14 cellular contexts compared by ENCODE assay signal in genomic region chr5:67196537-67197059, GRCh38. TPM values are rescaled to one million over a fixed set of nuclear protein-coding genes. Genes with fewer than 3 reads are reported as not detected.
A peak's percentile ranks its signal among the peaks of the same experiment; 100 is the strongest.
DNase-seq lines count a peak whose midpoint lies in the region; ATAC-seq, FAIRE-seq and TF ChIP-seq lines count a peak whose summit lies in the region.
"Had no signal": no experiment of that assay in that cellular context is flagged by ENCODE, and none has a peak within 500 bp of the region (broad histone marks: within the 10 kb centered on the region; RNA-seq: fewer than 3 reads in every experiment).

Gene CD180 (minus strand): TSS chr5:67196799. CDS start chr5:67196641, 158 bp downstream.

- H3K4me3 ChIP-seq in lower leg skin (ENCODE audit: low read depth, poor library complexity, severe bottlenecking) = no peak within 1 kb of the TSS

- WGBS in lower leg skin, 2 donors = 45 to 60% methylated on average over 5 of the region's 5 CpGs

- peak within 1 kb of the TSS; percentile 79 for H3K27ac Mint-ChIP-seq in neural crest cell (ENCODE audit: unreplicated experiment)

- H3K36me3 Mint-ChIP-seq in neural crest cell (ENCODE audit: low read depth) = peaks cover 3% of the 10 kb centered on the region

- TF ChIP-seq CTCF in neural crest cell (conservative IDR thresholded peaks at IDR 0.05) = no peak
- TF ChIP-seq CTCF in lower leg skin (IDR thresholded peaks at IDR 0.05) = no peak

- intact Hi-C loops in lower leg skin (cut with DNase I; ENCODE audit: low total_unique reads) = no loop called here

- H3K4me1 Mint-ChIP-seq in neural crest cell = no peaks in the 10 kb centered on the region

- no peak within 1 kb of the TSS for H3K4me3 Mint-ChIP-seq in neural crest cell

- no peak for TF ChIP-seq POLR2A in GM12892 (IDR thresholded peaks at IDR 0.05; ENCODE audit: low read depth, low read length)
- no peak for TF ChIP-seq POLR2A in lower leg skin (IDR thresholded peaks at IDR 0.05)

- FAIRE-seq in GM12892 (lab: Jason Lieb, UNC) = peak; percentile 77
- FAIRE-seq: islet of Langerhans had no signal

- H3K9me3 Mint-ChIP-seq in neural crest cell = peaks cover 6% of the 10 kb centered on the region

- ATAC-seq in HG02763 (IDR thresholded peaks at IDR 0.05; ENCODE audit: unreplicated experiment) = peak; percentile 35

- DNase-seq in GM12892 (ENCODE audit: insufficient read length) (no peak), astrocyte of the hippocampus (ENCODE audit: low read depth, low spot score) (peak; percentile 86), neural crest cell (ENCODE audit: low read depth, low spot score) (no peak), NCI-H1105 treated with DMSO at 0.1 percent for 48 hours (lab: John Stamatoyannopoulos, UW) (no peak), lower leg skin (ENCODE audit: low spot score in 2 of 2) (no peak), kidney tubule cell (ENCODE audit: low spot score) (no peak)
- no peak for DNase-seq in activated CD4-positive, alpha-beta T cell treated with anti-CD3 and anti-CD28 coated beads, Interleukin-2, amount 50 U/mL, for 1 hour
- DNase-seq: activated CD8-positive, alpha-beta memory T cell treated with anti-CD3 and anti-CD28 coated beads, Interleukin-2, amount 50 U/mL, for 48 hours; GF-D8; KG1; OCI-M1; stimulated activated CD4-positive, alpha-beta T cell treated with anti-CD3 and anti-CD28 coated beads, Interleukin-15, amount 100 ng/mL, for 24 hours had no signal

- no peaks in the 10 kb centered on the region for H3K27me3 Mint-ChIP-seq in neural crest cell (ENCODE audit: low read depth)

RNA-seq across cellular contexts. Expression of gene CD180, which starts in this region (rescaled TPM):
- polyA plus RNA-seq in GM12892 (2012; ENCODE audit: missing spikeins) = 2.0 TPM
- not detected in 2 replicates for total RNA-seq in neural crest cell
- total RNA-seq in lower leg skin = under 1 TPM; 0.08 to 0.42 (median 0.27) TPM
